30 cellular contexts compared by ENCODE assay signal in the genomic region with DNA sequence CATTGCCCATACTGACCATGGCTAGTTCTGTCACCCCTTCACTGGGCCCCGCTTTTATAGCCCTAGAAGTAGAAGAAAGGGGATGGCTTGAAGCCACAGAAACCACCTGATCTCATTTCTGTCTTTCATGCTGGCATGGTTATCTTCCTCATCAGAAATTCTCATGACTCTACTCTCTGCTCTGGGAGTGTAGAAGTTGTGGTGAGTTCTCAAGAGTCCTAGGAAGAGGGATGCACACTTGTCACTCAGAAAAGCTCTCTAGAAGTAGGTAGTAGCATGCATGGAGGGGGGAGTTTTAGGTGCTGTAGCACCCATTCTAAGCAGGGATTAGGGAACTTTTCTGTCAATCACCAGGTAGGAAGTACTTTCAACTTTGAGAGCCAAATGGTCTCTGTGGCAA. TPM values are rescaled to one million over a fixed set of nuclear protein-coding genes. Genes with fewer than 3 reads are reported as not detected.
DNase-seq lines count a peak whose midpoint lies in the region; ATAC-seq, FAIRE-seq and TF ChIP-seq lines count a peak whose summit lies in the region.
"Had no signal": no experiment of that assay in that cellular context is flagged by ENCODE, and none has a peak within 500 bp of the region (broad histone marks: within the 10 kb centered on the region; RNA-seq: fewer than 3 reads in every experiment).

No MANE protein-coding gene starts in this region.

- DNase-seq in stimulated activated naive CD8-positive, alpha-beta T cell treated with anti-CD3 and anti-CD28 coated beads, Interleukin-15, amount 100 ng/mL, for 72 hours, result no peak
- no peak for DNase-seq in stimulated activated naive CD8-positive, alpha-beta T cell treated with anti-CD3 and anti-CD28 coated beads, Interleukin-15, Interleukin-2, amounts not matched to agents 100 U/mL and 50 U/mL, for 24 hours
- DNase-seq in GM12878 (ENCODE audit: low read depth, low spot score) (no peak), ACHN (no peak), activated gamma-delta T cell treated with Interleukin-2 at 50 U/mL for 16 hours (no peak)
- DNase-seq: BE2C; C1 segment of cervical spinal cord; CD4-positive, alpha-beta memory T cell; CD4-positive, CD25-positive, alpha-beta regulatory T cell; CD8-positive, alpha-beta memory T cell; COR-L47; DMS 273 treated with DMSO at 0.1 percent for 48 hours; DMS153; DMS53; DMS79; DND-41; EL; GDM1 had no signal

- H3K27me3 Mint-ChIP-seq in stimulated activated naive CD8-positive, alpha-beta T cell treated with anti-CD3 and anti-CD28 coated beads, Interleukin-15, amount 100 ng/mL, for 72 hours, result peaks cover 8% of the 10 kb centered on the region

- H3K9me3 Mint-ChIP-seq in stimulated activated naive CD8-positive, alpha-beta T cell treated with anti-CD3 and anti-CD28 coated beads, Interleukin-15, amount 100 ng/mL, for 72 hours, result peaks cover 0 to 6% of the 10 kb centered on the region in 2 donors
- H3K9me3 Mint-ChIP-seq: CD14-positive monocyte; CD4-positive, CD25-positive, alpha-beta regulatory T cell had no signal

- no peaks in the 10 kb centered on the region for H3K27me3 ChIP-seq in GM12878 (replicated peaks in 1 of 2; ENCODE audit: control insufficient read depth in 2 of 2, insufficient read depth in 2 of 2, low read length in 1 of 2)
- H3K27me3 ChIP-seq: BE2C, BLaER1 had no signal

- CTCF ChIA-PET in GM12878 (lab: Yijun Ruan, JAX), result no interaction called here

- intact Hi-C loops in GM12878 (cut with micrococcal nuclease; ENCODE audit: unreplicated experiment), result no loop called here

- no peaks in the 10 kb centered on the region for H3K9me3 ChIP-seq in GM12878 (replicated peaks; ENCODE audit: control insufficient read depth, insufficient read depth, low read length)
- H3K9me3 ChIP-seq: A549, BE2C, BLaER1 had no signal

- WGBS in GM12878 (ENCODE audit: insufficient coverage, insufficient replicate concordance, low lambda C conversion rate, missing lambda C conversion rate), result 7% methylated on average over 1 of the region's 1 CpG

- H3K4me3 ChIP-seq in GM12878, result no peak overlapping the region
- H3K4me3 ChIP-seq: A549, BLaER1 had no signal

- TF ChIP-seq RAD21 in GM12878 (IDR thresholded peaks at IDR 0.05; ENCODE audit: insufficient read depth, low read depth, low read length), result no peak

- in situ Hi-C loops in GM12878 (cut with MboI), result loop anchor here (5.0 kb wide), 1 partner anchor 52 kb away; no protein-coding TSS in a partner anchor
- in situ Hi-C loops in ACHN (cut with HindIII; ENCODE audit: low pct_ligation_motif_present, low pct_unique_long_range_greater_than_20kb, low sequenced_read_pairs), result no loop called here

- no peaks in the 10 kb centered on the region for H3K36me3 ChIP-seq in GM12878 (ENCODE audit: control insufficient read depth in 2 of 2, insufficient read depth in 2 of 2, low read length in 1 of 2)
- H3K36me3 ChIP-seq: BE2C, BLaER1 had no signal

- no peak overlapping the region for H3K4me3 Mint-ChIP-seq in stimulated activated naive CD8-positive, alpha-beta T cell treated with anti-CD3 and anti-CD28 coated beads, Interleukin-15, amount 100 ng/mL, for 72 hours
- H3K4me3 Mint-ChIP-seq: CD14-positive monocyte; CD4-positive, alpha-beta memory T cell; CD4-positive, CD25-positive, alpha-beta regulatory T cell; CD8-positive, alpha-beta memory T cell had no signal

- no peak for TF ChIP-seq POLR2A in GM12878 (IDR thresholded peaks at IDR 0.05; ENCODE audit: low read depth, low read length)

- SMC1A ChIA-PET in GM12878 (lab: Charles Lee; ENCODE audit: uncharacterized antibody, unreplicated experiment), result no interaction called here

- H3K79me2 ChIP-seq in GM12878 (ENCODE audit: control insufficient read depth, insufficient read depth, low read length), result no peaks in the 10 kb centered on the region

- H3K4me1 Mint-ChIP-seq in stimulated activated naive CD8-positive, alpha-beta T cell treated with anti-CD3 and anti-CD28 coated beads, Interleukin-15, amount 100 ng/mL, for 72 hours, result peaks cover 8% of the 10 kb centered on the region
- H3K4me1 Mint-ChIP-seq: CD4-positive, alpha-beta memory T cell; CD4-positive, CD25-positive, alpha-beta regulatory T cell; CD8-positive, alpha-beta memory T cell had no signal

- POLR2A ChIA-PET in GM12878 (lab: Charles Lee), result no interaction called here

- peak; percentile 33 for ATAC-seq in stimulated activated naive CD8-positive, alpha-beta T cell treated with anti-CD3 and anti-CD28 coated beads, Interleukin-15, amount 100 ng/mL, for 72 hours
- no peak for ATAC-seq in stimulated activated naive CD8-positive, alpha-beta T cell treated with anti-CD3 and anti-CD28 coated beads, Interleukin-15, Interleukin-2, amounts not matched to agents 100 U/mL and 50 U/mL, for 24 hours
- ATAC-seq in GM18907 (IDR thresholded peaks at IDR 0.05; ENCODE audit: unreplicated experiment) (peak; percentile 67), GM12878 (no peak), HG02981 (IDR thresholded peaks at IDR 0.05; ENCODE audit: unreplicated experiment) (no peak)
- ATAC-seq: A549 had no signal

- no peaks in the 10 kb centered on the region for H3K4me1 ChIP-seq in GM12878 (ENCODE audit: control insufficient read depth, insufficient read depth, low read length)
- H3K4me1 ChIP-seq: A549, BE2C, BLaER1 had no signal

- no peak for TF ChIP-seq CTCF in GM12878 (IDR thresholded peaks at IDR 0.05 in 2 of 3, conservative IDR thresholded peaks at IDR 0.05 in 1 of 3; ENCODE audit: control insufficient read depth in 2 of 3, extremely low read depth in 1 of 3, insufficient read depth in 1 of 3, low read depth in 3 of 3, low read length in 3 of 3)

- RAD21 ChIA-PET in GM12878 (lab: Charles Lee; ENCODE audit: unreplicated experiment), result no interaction called here

- no peak for FAIRE-seq in GM12878 (lab: Jason Lieb, UNC)
- FAIRE-seq: A549, GM12892, GM18507 had no signal

- H4K20me1 ChIP-seq in GM12878 (ENCODE audit: control insufficient read depth, insufficient read depth), result no peaks in the 10 kb centered on the region
- H4K20me1 ChIP-seq: BLaER1 had no signal

- BruUV-seq in GM12878 (replicated peaks; lab: Mats Ljungman, UMichigan), result no TSS peak

- H2AFZ ChIP-seq in GM12878 (ENCODE audit: control insufficient read depth, low read depth, low read length), result no peak overlapping the region

- H3K27ac Mint-ChIP-seq in stimulated activated naive CD8-positive, alpha-beta T cell treated with anti-CD3 and anti-CD28 coated beads, Interleukin-15, amount 100 ng/mL, for 72 hours, result no peak overlapping the region
- H3K27ac Mint-ChIP-seq: CD14-positive monocyte; CD4-positive, alpha-beta memory T cell; CD4-positive, CD25-positive, alpha-beta regulatory T cell; CD8-positive, alpha-beta memory T cell had no signal

- no peak for TF ChIP-seq EP300 in GM12878 (IDR thresholded peaks at IDR 0.05; ENCODE audit: borderline replicate concordance in 1 of 2, control insufficient read depth in 1 of 2, low read depth in 2 of 2, low read length in 2 of 2)

- H3K9ac ChIP-seq in GM12878 (ENCODE audit: control insufficient read depth, insufficient read depth, low read length), result no peak overlapping the region
- H3K9ac ChIP-seq: BLaER1 had no signal

- H3K4me2 ChIP-seq in GM12878 (ENCODE audit: control insufficient read depth, insufficient read depth), result no peak overlapping the region
- H3K4me2 ChIP-seq: A549, BLaER1 had no signal

- no peak overlapping the region for H3K27ac ChIP-seq in GM12878 (ENCODE audit: control insufficient read depth, insufficient read depth)
- H3K27ac ChIP-seq: 22Rv1, A549, BLaER1 had no signal

TF ChIP-seq in GM12878, 131 proteins besides CTCF, POLR2A, EP300 and RAD21:
- TF ChIP-seq, protein P1, sequence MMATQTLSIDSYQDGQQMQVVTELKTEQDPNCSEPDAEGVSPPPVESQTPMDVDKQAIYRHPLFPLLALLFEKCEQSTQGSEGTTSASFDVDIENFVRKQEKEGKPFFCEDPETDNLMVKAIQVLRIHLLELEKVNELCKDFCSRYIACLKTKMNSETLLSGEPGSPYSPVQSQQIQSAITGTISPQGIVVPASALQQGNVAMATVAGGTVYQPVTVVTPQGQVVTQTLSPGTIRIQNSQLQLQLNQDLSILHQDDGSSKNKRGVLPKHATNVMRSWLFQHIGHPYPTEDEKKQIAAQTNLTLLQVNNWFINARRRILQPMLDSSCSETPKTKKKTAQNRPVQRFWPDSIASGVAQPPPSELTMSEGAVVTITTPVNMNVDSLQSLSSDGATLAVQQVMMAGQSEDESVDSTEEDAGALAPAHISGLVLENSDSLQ (IDR thresholded peaks at IDR 0.05), result peak; percentile 38
- TF ChIP-seq MEF2A (IDR thresholded peaks at IDR 0.05; ENCODE audit: insufficient read depth, low read depth, low read length) (no peak), KLF5 (IDR thresholded peaks at IDR 0.05; ENCODE audit: partially characterized antibody) (no peak)

RNA-seq across cellular contexts. Expression of a gene that starts 6.1 kb away (rescaled TPM):
- total RNA-seq in GM12878 (2013; cell fraction: nucleolus; rRNA removed), result not detected in 2 replicates
- total RNA-seq in GM12878 (2014; rRNA removed), result not detected in 2 replicates
- total RNA-seq in GM12878 (2014; rRNA removed; fragmentation: Illumina TruSeq; extraction: Trizol), result not detected in 2 replicates
- total RNA-seq in GM12878 (2021), result not detected in 2 replicates
- polyA plus RNA-seq in GM12878 (2011; ENCODE audit: low read depth), result not detected
- not detected in 2 replicates for polyA plus RNA-seq in GM12878 (2011; rRNA removed)
- polyA plus RNA-seq in GM12878 (2011; cell fraction: cytosol; rRNA removed), result 0.12 TPM in 1 of 2 replicates, not detected in the other
- not detected in 2 replicates for polyA plus RNA-seq in GM12878 (2011; cell fraction: nucleus; rRNA removed)
- 0.18 and 0.21 TPM in 2 replicates for polyA plus RNA-seq in GM12878 (2012)
- not detected in 2 replicates for polyA plus RNA-seq in GM12878 (2014; fragmentation: Illumina TruSeq; extraction: Trizol)
- not detected for polyA plus RNA-seq in GM12878 (2014; fragmentation: Nextera tagmentation; extraction: Ambion mirVana)
- polyA plus RNA-seq in GM12878 (2014; rRNA removed), result not detected in 2 replicates
- polyA plus RNA-seq in GM12878 (2016; fragmentation: Nextera tagmentation; extraction: Ambion mirVana), result not detected
- not detected in 2 replicates for polyA minus RNA-seq in GM12878 (2011; rRNA and poly(A)+ RNA removed)
- not detected in 2 replicates for polyA minus RNA-seq in GM12878 (2011; cell fraction: cytosol; rRNA and poly(A)+ RNA removed)
- polyA minus RNA-seq in GM12878 (2011; cell fraction: nucleus; rRNA and poly(A)+ RNA removed), result not detected in 2 replicates
- total RNA-seq: A172; CD4-positive, alpha-beta memory T cell; CD4-positive, CD25-positive, alpha-beta regulatory T cell; CD8-positive, alpha-beta memory T cell; Daoy; G401 had no signal
- polyA plus RNA-seq: A549; AG04450; CD14-positive monocyte; CD4-positive, alpha-beta memory T cell; CD4-positive, CD25-positive, alpha-beta regulatory T cell; CD8-positive, alpha-beta memory T cell had no signal

Comparison
In these comparisons a context has a peak if more than half of its experiments do, and no peak if none do; other contexts are left out.
1. ATAC-seq: peak in stimulated activated naive CD8-positive, alpha-beta T cell treated with anti-CD3 and anti-CD28 coated beads, Interleukin-15, amount 100 ng/mL, for 72 hours (single experiment) and GM18907 (single experiment); none in stimulated activated naive CD8-positive, alpha-beta T cell treated with anti-CD3 and anti-CD28 coated beads, Interleukin-15, Interleukin-2, amounts not matched to agents 100 U/mL and 50 U/mL, for 24 hours (single experiment), GM12878 (single experiment) and HG02981 (single experiment).